Comparison of ENCODE assay signal across 20 cellular contexts in the genomic region with DNA sequence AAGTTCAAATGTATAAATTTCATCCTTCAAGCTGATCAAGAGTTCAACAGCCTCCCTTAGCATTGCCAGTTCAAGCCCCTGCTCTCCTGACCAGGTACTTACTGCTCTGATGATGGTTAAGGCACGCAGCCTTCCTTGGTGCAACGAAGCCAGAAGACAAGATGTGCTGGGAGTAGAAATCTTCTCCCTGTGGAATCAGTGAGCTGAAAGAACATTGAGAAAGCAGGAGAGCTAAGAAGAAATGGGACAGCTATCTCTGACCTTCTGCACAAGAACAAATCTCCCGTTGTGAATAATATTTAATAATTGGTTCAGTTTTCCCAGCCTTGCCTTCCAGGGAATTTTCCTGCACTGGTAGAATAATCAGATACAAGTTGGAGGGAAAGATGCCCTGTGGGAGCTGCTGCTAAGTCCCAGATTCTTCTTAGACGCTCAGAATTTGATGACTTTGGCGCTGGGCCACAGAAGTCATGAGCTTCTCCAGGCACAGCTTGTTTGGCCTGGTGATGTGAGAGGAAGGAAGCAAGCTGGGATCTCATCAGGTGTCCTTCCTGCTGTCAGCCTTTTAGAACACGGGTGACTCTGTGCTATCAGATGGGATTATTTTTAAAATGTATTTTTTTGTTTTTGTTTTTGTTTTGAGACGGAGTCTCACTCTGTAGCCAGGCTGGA.
DNase-seq lines count a peak whose midpoint lies in the region; ATAC-seq, FAIRE-seq and TF ChIP-seq lines count a peak whose summit lies in the region.
"Had no signal": no experiment of that assay in that cellular context is flagged by ENCODE, and none has a peak within 500 bp of the region (broad histone marks: within the 10 kb centered on the region; RNA-seq: fewer than 3 reads in every experiment).

No MANE protein-coding gene starts in this region.

- in situ Hi-C loops in SK-MEL-5 (cut with HindIII; ENCODE audit: low pct_unique_long_range_greater_than_20kb, low sequenced_read_pairs), result no loop called here

- H3K27me3 ChIP-seq in esophagus muscularis mucosa (no peaks in the 10 kb centered on the region), prostate gland (replicated peaks; ENCODE audit: insufficient read depth) (no peaks in the 10 kb centered on the region), small intestine (ENCODE audit: control insufficient read depth in 2 of 2, insufficient read depth in 2 of 2, low read length in 2 of 2) (no peaks in the 10 kb centered on the region), breast epithelium (no peaks in the 10 kb centered on the region)
- H3K27me3 ChIP-seq: cardiac muscle cell, stomach had no signal

- H3K36me3 ChIP-seq in esophagus muscularis mucosa (no peaks in the 10 kb centered on the region), prostate gland (no peaks in the 10 kb centered on the region), small intestine (ENCODE audit: control insufficient read depth in 2 of 2, insufficient read depth in 2 of 2, low read length in 2 of 2) (no peaks in the 10 kb centered on the region), breast epithelium (no peaks in the 10 kb centered on the region)
- H3K36me3 ChIP-seq: cardiac muscle cell, stomach had no signal

- H3K9me3 ChIP-seq in esophagus muscularis mucosa (no peaks in the 10 kb centered on the region), prostate gland (no peaks in the 10 kb centered on the region), small intestine (ENCODE audit: control insufficient read depth, low read depth) (no peaks in the 10 kb centered on the region), breast epithelium (no peaks in the 10 kb centered on the region)
- H3K9me3 ChIP-seq: Caco-2, SK-N-SH, stomach had no signal

- no peak for TF ChIP-seq EP300 in esophagus muscularis mucosa (IDR thresholded peaks at IDR 0.05)

- WGBS in esophagus muscularis mucosa, result 41% methylated on average over 7 of the region's 7 CpGs
- 53% methylated on average over 7 of the region's 7 CpGs for WGBS in prostate gland
- 64 to 70% (median 65%) methylated on average over 7 of the region's 7 CpGs for WGBS in small intestine, 3 donors

- intact Hi-C loops in esophagus muscularis mucosa (cut with DNase I), result no loop called here
- intact Hi-C loops in prostate gland (cut with DNase I), result no loop called here
- intact Hi-C loops in breast epithelium (cut with DNase I; ENCODE audit: low total_unique reads), result no loop called here

- TF ChIP-seq CTCF in esophagus muscularis mucosa (IDR thresholded peaks at IDR 0.05), result no peak
- no peak for TF ChIP-seq CTCF in prostate gland (IDR thresholded peaks at IDR 0.05)
- TF ChIP-seq CTCF in breast epithelium (IDR thresholded peaks at IDR 0.05), result no peak

- ATAC-seq in GM19035 (IDR thresholded peaks at IDR 0.05; ENCODE audit: unreplicated experiment), result no peak
- ATAC-seq in HG02588 (IDR thresholded peaks at IDR 0.05; ENCODE audit: unreplicated experiment), result no peak
- ATAC-seq: naive thymus-derived CD4-positive, alpha-beta T cell had no signal

- H3K4me3 ChIP-seq in esophagus muscularis mucosa (peak overlapping the region in 2 of 4 donors; percentile 0 to 32), prostate gland (no peak overlapping the region), small intestine (ENCODE audit: low read depth in 1 of 2, low read length in 2 of 2) (no peak overlapping the region), breast epithelium (no peak overlapping the region)
- H3K4me3 ChIP-seq: cardiac muscle cell, lung, PC-9, stomach had no signal

- FAIRE-seq in small intestine (lab: Jason Lieb, UNC), result no peak
- FAIRE-seq: frontal cortex had no signal

- DNase-seq in C1 segment of cervical spinal cord (lab: John Stamatoyannopoulos, UW) (peak in 8 of 14 donors; percentile 2 to 30 (median 6)), SK-MEL-5 (ENCODE audit: low read depth, low spot score) (peak; percentile 6), esophagus muscularis mucosa (ENCODE audit: extremely low spot score) (no peak), prostate gland (ENCODE audit: low spot score) (peak; percentile 24), small intestine (no peak), breast epithelium (ENCODE audit: low spot score in 2 of 2) (no peak)
- DNase-seq: activated CD4-positive, alpha-beta T cell treated with anti-CD3 and anti-CD28 coated beads for 48 hours; activated naive CD4-positive, alpha-beta T cell treated with anti-CD3 and anti-CD28 coated beads, Interleukin-2, amount 10 ng/mL, durations not matched to agents 7 days and 5 days; Caco-2; naive thymus-derived CD4-positive, alpha-beta T cell; NCI-H2029; NCI-H524; PC-9; SK-N-SH; stomach had no signal

- TF ChIP-seq POLR2A in esophagus muscularis mucosa (IDR thresholded peaks at IDR 0.05; ENCODE audit: low read depth) (no peak), prostate gland (IDR thresholded peaks at IDR 0.05) (no peak), breast epithelium (IDR thresholded peaks at IDR 0.05) (no peak)

- H3K27ac ChIP-seq in esophagus muscularis mucosa (replicated peaks in 1 of 4) (peak overlapping the region; percentile 58 to 74 (median 69)), prostate gland (no peak overlapping the region), small intestine (ENCODE audit: low read depth in 1 of 2, low read length in 1 of 2) (no peak overlapping the region), breast epithelium (no peak overlapping the region)
- H3K27ac ChIP-seq: cardiac muscle cell, PC-9, stomach had no signal

- H3K4me1 ChIP-seq in esophagus muscularis mucosa (peaks cover 4 to 45% (median 16%) of the 10 kb centered on the region in 4 donors), prostate gland (replicated peaks) (no peaks in the 10 kb centered on the region), small intestine (ENCODE audit: control insufficient read depth in 2 of 2, insufficient read depth in 1 of 2, low read depth in 1 of 2, low read length in 1 of 2) (no peaks in the 10 kb centered on the region), breast epithelium (no peaks in the 10 kb centered on the region)
- H3K4me1 ChIP-seq: Caco-2, stomach had no signal

Comparison
In these comparisons a context has a peak if more than half of its experiments do, and no peak if none do; other contexts are left out.
1. DNase-seq: peak in C1 segment of cervical spinal cord (8 of 14), SK-MEL-5 (single experiment) and prostate gland (single experiment); none in esophagus muscularis mucosa (single experiment), small intestine (single experiment) and breast epithelium (0 of 2).
2. H3K27ac ChIP-seq: peak in esophagus muscularis mucosa (4 of 4); none in prostate gland (0 of 2), small intestine (0 of 2) and breast epithelium (0 of 2).